ENCODE assay signal across 28 cellular contexts in the genomic region with DNA sequence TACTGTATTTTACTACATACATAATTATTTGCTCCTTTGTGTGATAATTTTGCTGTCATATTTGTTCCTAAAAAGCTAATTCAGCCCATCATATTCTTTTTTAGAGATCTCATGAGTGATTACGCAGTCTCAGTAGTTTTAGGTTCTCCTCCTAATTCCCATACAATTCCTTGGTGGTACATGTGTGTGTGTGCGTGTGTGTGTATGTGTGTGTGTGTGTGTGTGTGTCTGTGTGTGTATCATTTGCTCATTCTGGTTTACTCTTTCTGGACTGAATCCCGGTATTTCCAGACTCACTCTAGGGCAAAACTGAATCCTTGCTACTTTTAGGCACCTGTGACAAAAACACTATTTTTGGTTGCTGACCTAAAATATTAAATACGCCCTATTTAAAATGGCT.
"Had no signal": no experiment of that assay in that cellular context is flagged by ENCODE, and none has a peak within 500 bp of the region (broad histone marks: within the 10 kb centered on the region; RNA-seq: fewer than 3 reads in every experiment).

No MANE protein-coding gene starts in this region.

- H3K36me3 ChIP-seq: colonic mucosa, esophagus muscularis mucosa, esophagus squamous epithelium, gastrocnemius medialis, gastroesophageal sphincter, heart left ventricle, heart right ventricle had no signal

- H3K27ac ChIP-seq: colonic mucosa, coronary artery, dorsolateral prefrontal cortex, epithelial cell of prostate, esophagus muscularis mucosa, esophagus squamous epithelium, foreskin keratinocyte, gastrocnemius medialis, gastroesophageal sphincter, heart left ventricle, heart right ventricle had no signal

- H3K27me3 Mint-ChIP-seq: dendritic cell treated with granulocyte-macrophage colony-stimulating factor and Interleukin-4, amounts not matched to agents 40 ng/mL and 50 ng/mL, for 4 days; effector memory CD8-positive, alpha-beta T cell had no signal

- FAIRE-seq: endometrium, endothelial cell of umbilical vein, frontal cortex had no signal

- ATAC-seq: effector memory CD8-positive, alpha-beta T cell; esophagus mucosa; foreskin keratinocyte; gastrocnemius medialis; gastroesophageal sphincter; heart left ventricle; heart right ventricle had no signal

- H3K4me3 ChIP-seq: colonic mucosa, coronary artery, dorsolateral prefrontal cortex, esophagus muscularis mucosa, esophagus squamous epithelium, gastrocnemius medialis, gastroesophageal sphincter, heart left ventricle, heart right ventricle had no signal

- H3K4me3 Mint-ChIP-seq: dendritic cell treated with granulocyte-macrophage colony-stimulating factor and Interleukin-4, amounts not matched to agents 40 ng/mL and 50 ng/mL, for 4 days; effector memory CD8-positive, alpha-beta T cell; endodermal cell had no signal

- H3K27ac Mint-ChIP-seq: dendritic cell treated with granulocyte-macrophage colony-stimulating factor and Interleukin-4, amounts not matched to agents 40 ng/mL and 50 ng/mL, for 4 days; endodermal cell had no signal

- DNase-seq: colonic mucosa; cortex of kidney; dermis blood vessel endothelial cell; dorsolateral prefrontal cortex; effector CD4-positive, alpha-beta T cell; effector CD8-positive, alpha-beta T cell; effector memory CD4-positive, alpha-beta T cell; effector memory CD8-positive, alpha-beta T cell; endodermal cell; erythroblast; esophagus squamous epithelium; foreskin fibroblast; foreskin keratinocyte; foreskin melanocyte; gastrocnemius medialis; glutamatergic neuron; head of caudate nucleus; heart left ventricle; heart right ventricle had no signal

- H3K27me3 ChIP-seq: colonic mucosa, esophagus muscularis mucosa, esophagus squamous epithelium, foreskin keratinocyte, gastroesophageal sphincter had no signal

- H3K9me3 ChIP-seq: colonic mucosa, esophagus muscularis mucosa, esophagus squamous epithelium, gastrocnemius medialis, gastroesophageal sphincter, heart left ventricle, heart right ventricle had no signal

- H3K9me3 Mint-ChIP-seq: dendritic cell treated with granulocyte-macrophage colony-stimulating factor and Interleukin-4, amounts not matched to agents 40 ng/mL and 50 ng/mL, for 4 days; effector memory CD8-positive, alpha-beta T cell; endodermal cell had no signal

- H3K4me1 ChIP-seq: colonic mucosa, esophagus muscularis mucosa, esophagus squamous epithelium, foreskin keratinocyte, gastrocnemius medialis, gastroesophageal sphincter, heart left ventricle, heart right ventricle had no signal
